Comparison of ENCODE assay signal across 1 cellular context in the genomic region with DNA sequence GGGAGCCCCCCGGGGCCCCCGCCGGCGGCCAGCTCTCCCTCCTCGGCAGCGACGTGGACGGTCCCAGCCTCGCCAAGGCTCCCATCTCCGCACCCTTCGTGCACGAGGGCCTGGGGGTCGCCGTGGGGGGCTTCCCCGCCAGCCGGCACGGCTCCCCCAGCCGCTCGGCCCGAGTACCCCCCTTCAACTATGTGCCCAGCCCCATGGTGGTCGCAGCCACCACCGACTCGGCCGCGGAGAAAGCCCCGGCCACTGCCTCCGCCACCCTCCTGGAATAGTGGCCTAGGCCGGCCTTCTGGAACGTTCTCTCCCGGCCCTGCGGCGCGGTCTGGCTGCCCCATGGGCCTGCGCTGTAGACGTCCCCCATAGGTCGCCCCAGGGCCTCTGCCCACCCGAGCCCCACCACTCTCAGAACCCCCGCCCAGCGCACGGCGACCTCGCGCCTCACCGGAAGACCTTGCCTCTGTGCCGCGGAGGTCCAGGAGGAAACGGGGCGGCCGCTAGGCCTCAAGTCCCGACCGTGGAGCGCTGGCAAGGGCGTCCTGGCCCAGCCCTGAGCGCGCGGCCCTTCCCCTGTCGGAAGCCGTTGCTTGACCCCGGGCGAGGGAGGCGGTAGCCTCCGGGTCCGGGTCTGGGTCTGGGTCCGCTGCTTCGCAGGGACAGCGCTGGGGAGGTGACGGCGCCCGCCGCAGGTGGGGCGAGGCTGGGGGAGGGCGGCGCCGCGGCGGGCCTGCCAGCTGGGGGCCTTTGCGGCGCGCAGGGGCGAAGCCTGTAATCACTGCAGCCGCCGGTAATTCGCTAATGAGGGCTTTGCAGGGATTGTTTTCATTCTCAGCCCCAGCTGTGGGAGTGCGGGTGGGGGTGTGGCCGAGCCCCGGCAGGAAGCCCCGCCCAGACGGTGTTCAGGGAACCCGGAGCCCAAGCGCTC.
A peak's percentile ranks its signal among the peaks of the same experiment; 100 is the strongest.
TF ChIP-seq lines count a peak whose summit lies in the region.

No MANE protein-coding gene starts in this region.

TF ChIP-seq in HepG2, 621 proteins besides CTCF, POLR2A, EP300 and RAD21 (continued from another document and continues in another):
- TF ChIP-seq ONECUT2 (CRISPR knock-in tag; IDR thresholded peaks at IDR 0.05), result no peak
- TF ChIP-seq SRF (IDR thresholded peaks at IDR 0.05; ENCODE audit: low read depth, low read length), result no peak
- TF ChIP-seq ZBTB7B (CRISPR knock-in tag; IDR thresholded peaks at IDR 0.05), result peak; percentile 35; the same call in 1 of the 2 replicates
- TF ChIP-seq TCF12 (IDR thresholded peaks at IDR 0.05), result no peak
- TF ChIP-seq TCF12 (CRISPR knock-in tag; IDR thresholded peaks at IDR 0.05), result peak; percentile 41; the same call in 1 of the 2 replicates
- TF ChIP-seq, protein P1, sequence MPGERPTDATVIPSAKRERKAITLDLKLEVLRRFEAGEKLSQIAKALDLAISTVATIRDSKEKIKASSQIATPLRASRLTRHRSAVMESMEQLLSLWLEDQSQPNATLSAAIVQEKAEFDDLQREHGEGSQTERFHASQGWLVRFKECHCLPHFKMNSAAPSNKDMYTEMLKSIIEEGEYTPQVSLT (CRISPR knock-in tag; IDR thresholded peaks at IDR 0.05; ENCODE audit: borderline replicate concordance, low read depth), result no peak
- TF ChIP-seq ESRRA (CRISPR knock-in tag; IDR thresholded peaks at IDR 0.05; ENCODE audit: low read depth), result 0 out of 2 replicates have a peak, but pooled peaks have one; percentile 36
- no peak for TF ChIP-seq SP4 (CRISPR knock-in tag; IDR thresholded peaks at IDR 0.05)
- TF ChIP-seq ZFP90 (CRISPR knock-in tag; IDR thresholded peaks at IDR 0.05; ENCODE audit: borderline replicate concordance), result peak; percentile 59; the same call in 1 of the 2 replicates
- TF ChIP-seq MIER3 (CRISPR knock-in tag; IDR thresholded peaks at IDR 0.05; ENCODE audit: borderline replicate concordance), result no peak
- peak; percentile 23; the same call in 1 of the 2 replicates for TF ChIP-seq SALL2 (CRISPR knock-in tag; IDR thresholded peaks at IDR 0.05)
- TF ChIP-seq, protein P2, sequence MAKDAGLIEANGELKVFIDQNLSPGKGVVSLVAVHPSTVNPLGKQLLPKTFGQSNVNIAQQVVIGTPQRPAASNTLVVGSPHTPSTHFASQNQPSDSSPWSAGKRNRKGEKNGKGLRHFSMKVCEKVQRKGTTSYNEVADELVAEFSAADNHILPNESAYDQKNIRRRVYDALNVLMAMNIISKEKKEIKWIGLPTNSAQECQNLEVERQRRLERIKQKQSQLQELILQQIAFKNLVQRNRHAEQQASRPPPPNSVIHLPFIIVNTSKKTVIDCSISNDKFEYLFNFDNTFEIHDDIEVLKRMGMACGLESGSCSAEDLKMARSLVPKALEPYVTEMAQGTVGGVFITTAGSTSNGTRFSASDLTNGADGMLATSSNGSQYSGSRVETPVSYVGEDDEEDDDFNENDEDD (CRISPR knock-in tag; IDR thresholded peaks at IDR 0.05; ENCODE audit: borderline replicate concordance), result no peak; the same call in 1 of the 2 replicates
- TF ChIP-seq ZBTB7A (CRISPR knock-in tag; IDR thresholded peaks at IDR 0.05), result no peak
- TF ChIP-seq ZNF329 (CRISPR knock-in tag; IDR thresholded peaks at IDR 0.05; ENCODE audit: low read depth), result no peak
- peak; percentile 11; the same call in 1 of the 2 replicates for TF ChIP-seq ELF3 (CRISPR knock-in tag; IDR thresholded peaks at IDR 0.05)
- TF ChIP-seq, protein P3, sequence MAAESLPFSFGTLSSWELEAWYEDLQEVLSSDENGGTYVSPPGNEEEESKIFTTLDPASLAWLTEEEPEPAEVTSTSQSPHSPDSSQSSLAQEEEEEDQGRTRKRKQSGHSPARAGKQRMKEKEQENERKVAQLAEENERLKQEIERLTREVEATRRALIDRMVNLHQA (CRISPR knock-in tag; IDR thresholded peaks at IDR 0.05), result no peak
- TF ChIP-seq NR2C2 (CRISPR knock-in tag; IDR thresholded peaks at IDR 0.05; ENCODE audit: borderline replicate concordance), result peak; percentile 49; the same call in 1 of the 2 replicates
- no peak for TF ChIP-seq ZNF703 (CRISPR knock-in tag; IDR thresholded peaks at IDR 0.05; ENCODE audit: borderline replicate concordance)
- TF ChIP-seq WIZ (CRISPR knock-in tag; IDR thresholded peaks at IDR 0.05), result no peak
- TF ChIP-seq HOXA3 (CRISPR knock-in tag; IDR thresholded peaks at IDR 0.05), result no peak
- TF ChIP-seq HNF4G (IDR thresholded peaks at IDR 0.05; ENCODE audit: borderline replicate concordance, low read depth, low read length), result no peak
- no peak for TF ChIP-seq HNF4G (CRISPR knock-in tag; IDR thresholded peaks at IDR 0.05; ENCODE audit: borderline replicate concordance, low read depth)
- no peak for TF ChIP-seq IRX3 (CRISPR knock-in tag; IDR thresholded peaks at IDR 0.05; ENCODE audit: borderline replicate concordance, low read depth)
- TF ChIP-seq, protein P4, sequence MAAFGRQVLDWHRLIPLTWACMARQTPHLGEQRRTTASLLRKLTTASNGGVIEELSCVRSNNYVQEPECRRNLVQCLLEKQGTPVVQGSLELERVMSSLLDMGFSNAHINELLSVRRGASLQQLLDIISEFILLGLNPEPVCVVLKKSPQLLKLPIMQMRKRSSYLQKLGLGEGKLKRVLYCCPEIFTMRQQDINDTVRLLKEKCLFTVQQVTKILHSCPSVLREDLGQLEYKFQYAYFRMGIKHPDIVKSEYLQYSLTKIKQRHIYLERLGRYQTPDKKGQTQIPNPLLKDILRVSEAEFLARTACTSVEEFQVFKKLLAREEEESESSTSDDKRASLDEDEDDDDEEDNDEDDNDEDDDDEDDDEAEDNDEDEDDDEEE (CRISPR knock-in tag; IDR thresholded peaks at IDR 0.05), result peak; percentile 43; the same call in 1 of the 2 replicates
- TF ChIP-seq ZMAT3 (CRISPR knock-in tag; conservative IDR thresholded peaks at IDR 0.05), result peak; percentile 18; the same call in 1 of the 2 replicates
- TF ChIP-seq, protein P5, sequence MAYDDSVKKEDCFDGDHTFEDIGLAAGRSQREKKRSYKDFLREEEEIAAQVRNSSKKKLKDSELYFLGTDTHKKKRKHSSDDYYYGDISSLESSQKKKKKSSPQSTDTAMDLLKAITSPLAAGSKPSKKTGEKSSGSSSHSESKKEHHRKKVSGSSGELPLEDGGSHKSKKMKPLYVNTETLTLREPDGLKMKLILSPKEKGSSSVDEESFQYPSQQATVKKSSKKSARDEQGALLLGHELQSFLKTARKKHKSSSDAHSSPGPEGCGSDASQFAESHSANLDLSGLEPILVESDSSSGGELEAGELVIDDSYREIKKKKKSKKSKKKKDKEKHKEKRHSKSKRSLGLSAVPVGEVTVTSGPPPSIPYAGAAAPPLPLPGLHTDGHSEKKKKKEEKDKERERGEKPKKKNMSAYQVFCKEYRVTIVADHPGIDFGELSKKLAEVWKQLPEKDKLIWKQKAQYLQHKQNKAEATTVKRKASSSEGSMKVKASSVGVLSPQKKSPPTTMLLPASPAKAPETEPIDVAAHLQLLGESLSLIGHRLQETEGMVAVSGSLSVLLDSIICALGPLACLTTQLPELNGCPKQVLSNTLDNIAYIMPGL (CRISPR knock-in tag; IDR thresholded peaks at IDR 0.05; ENCODE audit: borderline replicate concordance in 1 of 2, low read depth in 1 of 2), result peak in 1 of 2 experiments; percentile 50; a peak in 1 of 4 replicates
- no peak for TF ChIP-seq ZNF878 (CRISPR knock-in tag; IDR thresholded peaks at IDR 0.05)
- no peak for TF ChIP-seq ZNF260 (CRISPR knock-in tag; IDR thresholded peaks at IDR 0.05; ENCODE audit: borderline replicate concordance, low read depth)
- peak; percentile 54; the same call in 1 of the 2 replicates for TF ChIP-seq BORCS8-MEF2B (CRISPR knock-in tag; IDR thresholded peaks at IDR 0.05)
- no peak for TF ChIP-seq ZNF468 (CRISPR knock-in tag; IDR thresholded peaks at IDR 0.05)
- TF ChIP-seq HOXD1 (CRISPR knock-in tag; IDR thresholded peaks at IDR 0.05), result peak; percentile 23; the same call in 1 of the 2 replicates
- TF ChIP-seq SAFB2 (CRISPR knock-in tag; IDR thresholded peaks at IDR 0.05; ENCODE audit: borderline replicate concordance, low read depth), result no peak
- no peak for TF ChIP-seq RAD51 (IDR thresholded peaks at IDR 0.05; ENCODE audit: borderline replicate concordance)
- TF ChIP-seq ZNF615 (CRISPR knock-in tag; IDR thresholded peaks at IDR 0.05; ENCODE audit: borderline replicate concordance), result no peak
- TF ChIP-seq JUN (CRISPR knock-in tag; IDR thresholded peaks at IDR 0.05), result no peak
- TF ChIP-seq ZNF841 (CRISPR knock-in tag; IDR thresholded peaks at IDR 0.05; ENCODE audit: borderline replicate concordance), result peak; percentile 48; the same call in 1 of the 2 replicates
- TF ChIP-seq AGO2 (optimal IDR thresholded peaks at IDR 0.05; ENCODE audit: low read depth, low read length), result peak; percentile 90
- no peak for TF ChIP-seq JUNB (CRISPR knock-in tag; IDR thresholded peaks at IDR 0.05; ENCODE audit: borderline replicate concordance)
- TF ChIP-seq, protein P6, sequence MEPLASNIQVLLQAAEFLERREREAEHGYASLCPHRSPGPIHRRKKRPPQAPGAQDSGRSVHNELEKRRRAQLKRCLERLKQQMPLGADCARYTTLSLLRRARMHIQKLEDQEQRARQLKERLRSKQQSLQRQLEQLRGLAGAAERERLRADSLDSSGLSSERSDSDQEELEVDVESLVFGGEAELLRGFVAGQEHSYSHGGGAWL (CRISPR knock-in tag; IDR thresholded peaks at IDR 0.05), result no peak
- no peak for TF ChIP-seq SMAD9 (CRISPR knock-in tag; IDR thresholded peaks at IDR 0.05)
- TF ChIP-seq SP1 (IDR thresholded peaks at IDR 0.05), result no peak
- no peak for TF ChIP-seq SP1 (CRISPR knock-in tag; IDR thresholded peaks at IDR 0.05)
- no peak for TF ChIP-seq ZSCAN22 (CRISPR knock-in tag; IDR thresholded peaks at IDR 0.05)
- TF ChIP-seq CREM (IDR thresholded peaks at IDR 0.05), result no peak
- no peak for TF ChIP-seq CREM (CRISPR knock-in tag; IDR thresholded peaks at IDR 0.05)
- TF ChIP-seq ZNF607 (CRISPR knock-in tag; IDR thresholded peaks at IDR 0.05; ENCODE audit: borderline replicate concordance), result peak; percentile 54; the same call in 1 of the 2 replicates
- no peak for TF ChIP-seq SIX4 (CRISPR knock-in tag; IDR thresholded peaks at IDR 0.05)
- no peak for TF ChIP-seq NFATC3 (CRISPR knock-in tag; IDR thresholded peaks at IDR 0.05)
- TF ChIP-seq NONO (IDR thresholded peaks at IDR 0.05), result no peak
- no peak for TF ChIP-seq NONO (CRISPR knock-in tag; conservative IDR thresholded peaks at IDR 0.05)
- no peak for TF ChIP-seq TRIM24 (CRISPR knock-in tag; IDR thresholded peaks at IDR 0.05)
- TF ChIP-seq GATAD1 (CRISPR knock-in tag; IDR thresholded peaks at IDR 0.05), result no peak
- TF ChIP-seq, protein P7, sequence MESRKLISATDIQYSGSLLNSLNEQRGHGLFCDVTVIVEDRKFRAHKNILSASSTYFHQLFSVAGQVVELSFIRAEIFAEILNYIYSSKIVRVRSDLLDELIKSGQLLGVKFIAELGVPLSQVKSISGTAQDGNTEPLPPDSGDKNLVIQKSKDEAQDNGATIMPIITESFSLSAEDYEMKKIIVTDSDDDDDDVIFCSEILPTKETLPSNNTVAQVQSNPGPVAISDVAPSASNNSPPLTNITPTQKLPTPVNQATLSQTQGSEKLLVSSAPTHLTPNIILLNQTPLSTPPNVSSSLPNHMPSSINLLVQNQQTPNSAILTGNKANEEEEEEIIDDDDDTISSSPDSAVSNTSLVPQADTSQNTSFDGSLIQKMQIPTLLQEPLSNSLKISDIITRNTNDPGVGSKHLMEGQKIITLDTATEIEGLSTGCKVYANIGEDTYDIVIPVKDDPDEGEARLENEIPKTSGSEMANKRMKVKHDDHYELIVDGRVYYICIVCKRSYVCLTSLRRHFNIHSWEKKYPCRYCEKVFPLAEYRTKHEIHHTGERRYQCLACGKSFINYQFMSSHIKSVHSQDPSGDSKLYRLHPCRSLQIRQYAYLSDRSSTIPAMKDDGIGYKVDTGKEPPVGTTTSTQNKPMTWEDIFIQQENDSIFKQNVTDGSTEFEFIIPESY (CRISPR knock-in tag; IDR thresholded peaks at IDR 0.05), result no peak
- TF ChIP-seq ZNF772 (CRISPR knock-in tag; IDR thresholded peaks at IDR 0.05), result peak; percentile 54; the same call in 1 of the 2 replicates
- no peak for TF ChIP-seq ZFAT (CRISPR knock-in tag; conservative IDR thresholded peaks at IDR 0.05)
- TF ChIP-seq NCOA1 (CRISPR knock-in tag; IDR thresholded peaks at IDR 0.05), result no peak
- TF ChIP-seq, protein P8, sequence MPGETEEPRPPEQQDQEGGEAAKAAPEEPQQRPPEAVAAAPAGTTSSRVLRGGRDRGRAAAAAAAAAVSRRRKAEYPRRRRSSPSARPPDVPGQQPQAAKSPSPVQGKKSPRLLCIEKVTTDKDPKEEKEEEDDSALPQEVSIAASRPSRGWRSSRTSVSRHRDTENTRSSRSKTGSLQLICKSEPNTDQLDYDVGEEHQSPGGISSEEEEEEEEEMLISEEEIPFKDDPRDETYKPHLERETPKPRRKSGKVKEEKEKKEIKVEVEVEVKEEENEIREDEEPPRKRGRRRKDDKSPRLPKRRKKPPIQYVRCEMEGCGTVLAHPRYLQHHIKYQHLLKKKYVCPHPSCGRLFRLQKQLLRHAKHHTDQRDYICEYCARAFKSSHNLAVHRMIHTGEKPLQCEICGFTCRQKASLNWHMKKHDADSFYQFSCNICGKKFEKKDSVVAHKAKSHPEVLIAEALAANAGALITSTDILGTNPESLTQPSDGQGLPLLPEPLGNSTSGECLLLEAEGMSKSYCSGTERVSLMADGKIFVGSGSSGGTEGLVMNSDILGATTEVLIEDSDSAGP (CRISPR knock-in tag; IDR thresholded peaks at IDR 0.05; ENCODE audit: borderline replicate concordance), result peak; percentile 60; the same call in 1 of the 2 replicates
- TF ChIP-seq, protein P9, sequence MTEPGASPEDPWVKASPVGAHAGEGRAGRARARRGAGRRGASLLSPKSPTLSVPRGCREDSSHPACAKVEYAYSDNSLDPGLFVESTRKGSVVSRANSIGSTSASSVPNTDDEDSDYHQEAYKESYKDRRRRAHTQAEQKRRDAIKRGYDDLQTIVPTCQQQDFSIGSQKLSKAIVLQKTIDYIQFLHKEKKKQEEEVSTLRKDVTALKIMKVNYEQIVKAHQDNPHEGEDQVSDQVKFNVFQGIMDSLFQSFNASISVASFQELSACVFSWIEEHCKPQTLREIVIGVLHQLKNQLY (CRISPR knock-in tag; IDR thresholded peaks at IDR 0.05), result no peak
- TF ChIP-seq, protein P10, sequence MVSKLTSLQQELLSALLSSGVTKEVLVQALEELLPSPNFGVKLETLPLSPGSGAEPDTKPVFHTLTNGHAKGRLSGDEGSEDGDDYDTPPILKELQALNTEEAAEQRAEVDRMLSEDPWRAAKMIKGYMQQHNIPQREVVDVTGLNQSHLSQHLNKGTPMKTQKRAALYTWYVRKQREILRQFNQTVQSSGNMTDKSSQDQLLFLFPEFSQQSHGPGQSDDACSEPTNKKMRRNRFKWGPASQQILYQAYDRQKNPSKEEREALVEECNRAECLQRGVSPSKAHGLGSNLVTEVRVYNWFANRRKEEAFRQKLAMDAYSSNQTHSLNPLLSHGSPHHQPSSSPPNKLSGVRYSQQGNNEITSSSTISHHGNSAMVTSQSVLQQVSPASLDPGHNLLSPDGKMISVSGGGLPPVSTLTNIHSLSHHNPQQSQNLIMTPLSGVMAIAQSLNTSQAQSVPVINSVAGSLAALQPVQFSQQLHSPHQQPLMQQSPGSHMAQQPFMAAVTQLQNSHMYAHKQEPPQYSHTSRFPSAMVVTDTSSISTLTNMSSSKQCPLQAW (CRISPR knock-in tag; IDR thresholded peaks at IDR 0.05), result no peak
- TF ChIP-seq CBX2 (IDR thresholded peaks at IDR 0.05; ENCODE audit: low read depth, low read length), result no peak
- TF ChIP-seq CBX2 (CRISPR knock-in tag; IDR thresholded peaks at IDR 0.05; ENCODE audit: low read depth), result no peak
- TF ChIP-seq MBNL3 (CRISPR knock-in tag; conservative IDR thresholded peaks at IDR 0.05), result no peak
